11 cellular contexts compared by ENCODE assay signal in genomic region chr17:353213-353837, GRCh38. TPM values are rescaled to one million over a fixed set of nuclear protein-coding genes. Genes with fewer than 3 reads are reported as not detected.
DNase-seq lines count a peak whose midpoint lies in the region; ATAC-seq and TF ChIP-seq lines count a peak whose summit lies in the region.
"Had no signal": no experiment of that assay in that cellular context is flagged by ENCODE, and none has a peak within 500 bp of the region (broad histone marks: within the 10 kb centered on the region; RNA-seq: fewer than 3 reads in every experiment).

No MANE protein-coding gene starts in this region.

- WGBS in esophagus, 2 donors = 46 to 65% methylated on average over 8 of the region's 8 CpGs
- 63 to 81% methylated on average over 8 of the region's 8 CpGs for WGBS in aorta, 2 donors

- TF ChIP-seq CTCF in left ventricle myocardium inferior (IDR thresholded peaks at IDR 0.05; ENCODE audit: borderline replicate concordance) (no peak), osteocyte (IDR thresholded peaks at IDR 0.05) (no peak)

- H3K4me3 Mint-ChIP-seq in osteocyte (ENCODE audit: unreplicated experiment) = no peak overlapping the region
- H3K4me3 Mint-ChIP-seq: naive B cell had no signal

- peak overlapping the region; percentile 78 for H3K27ac Mint-ChIP-seq in osteocyte (ENCODE audit: unreplicated experiment)
- H3K27ac Mint-ChIP-seq: activated T-helper 2 cell treated with anti-CD3 and anti-CD28 coated beads, Interferon-gamma antibody, Interleukin-2, Interleukin-4, amounts not matched to agents 10 μg/mL and 5 μg/mL and 100 μg/mL, durations not matched to agents 14 hours and 24 hours and 36 hours; naive B cell had no signal

- H3K27me3 ChIP-seq in left ventricle myocardium inferior (ENCODE audit: low read depth) (no peaks in the 10 kb centered on the region), esophagus (ENCODE audit: control insufficient read depth in 1 of 2, insufficient read depth in 2 of 2, low read length in 2 of 2) (no peaks in the 10 kb centered on the region), aorta (ENCODE audit: control insufficient read depth in 1 of 2, insufficient read depth in 2 of 2, low read length in 1 of 2) (no peaks in the 10 kb centered on the region)

- intact Hi-C loops in left ventricle myocardium inferior (cut with micrococcal nuclease) = no loop called here
- intact Hi-C loops in Right ventricle myocardium superior (cut with DNase I) = no loop called here
- intact Hi-C loops in aorta (cut with DNase I) = no loop called here

- ATAC-seq in Right ventricle myocardium superior (ENCODE audit: poor library complexity) (no peak), aorta (ENCODE audit: low FRiP score) (peak; percentile 63), HG03039 (IDR thresholded peaks at IDR 0.05; ENCODE audit: unreplicated experiment) (no peak)

- no peak overlapping the region for H3K4me3 ChIP-seq in left ventricle myocardium inferior
- H3K4me3 ChIP-seq in esophagus (ENCODE audit: low read depth in 1 of 2, low read length in 2 of 2) = no peak overlapping the region
- H3K4me3 ChIP-seq in aorta (ENCODE audit: low read length in 2 of 2) = no peak overlapping the region

- no peaks in the 10 kb centered on the region for H3K36me3 Mint-ChIP-seq in osteocyte (ENCODE audit: unreplicated experiment)
- H3K36me3 Mint-ChIP-seq: naive B cell had no signal

- peaks cover 2% of the 10 kb centered on the region for H3K27me3 Mint-ChIP-seq in osteocyte (ENCODE audit: unreplicated experiment)

- H3K27ac ChIP-seq in left ventricle myocardium inferior (replicated peaks) = peak overlapping the region; percentile 91
- peak overlapping the region; percentile 8 to 84 for H3K27ac ChIP-seq in esophagus (ENCODE audit: low read depth in 2 of 2, low read length in 1 of 2)
- no peak overlapping the region for H3K27ac ChIP-seq in aorta (ENCODE audit: low read depth in 1 of 2, low read length in 2 of 2)

- no peaks in the 10 kb centered on the region for H3K9me3 Mint-ChIP-seq in osteocyte (ENCODE audit: unreplicated experiment)

- H3K36me3 ChIP-seq in left ventricle myocardium inferior (no peaks in the 10 kb centered on the region), esophagus (ENCODE audit: control insufficient read depth in 2 of 2, insufficient read depth in 2 of 2, low read length in 1 of 2) (no peaks in the 10 kb centered on the region), aorta (ENCODE audit: control insufficient read depth in 1 of 2, insufficient read depth in 2 of 2, low read length in 1 of 2) (no peaks in the 10 kb centered on the region)

- H3K4me1 ChIP-seq in left ventricle myocardium inferior = peaks cover 62% of the 10 kb centered on the region
- H3K4me1 ChIP-seq in esophagus (ENCODE audit: control insufficient read depth in 2 of 2, insufficient read depth in 2 of 2, low read length in 1 of 2) = peaks cover 0 to 44% of the 10 kb centered on the region in 2 donors
- H3K4me1 ChIP-seq in aorta (ENCODE audit: control insufficient read depth in 1 of 2, insufficient read depth in 2 of 2, low read length in 2 of 2) = no peaks in the 10 kb centered on the region

- H3K9me3 ChIP-seq in left ventricle myocardium inferior (replicated peaks) (no peaks in the 10 kb centered on the region), esophagus (ENCODE audit: control insufficient read depth in 2 of 2, insufficient read depth in 1 of 2, low read depth in 1 of 2, low read length in 1 of 2) (no peaks in the 10 kb centered on the region), aorta (ENCODE audit: control insufficient read depth, low read length) (no peaks in the 10 kb centered on the region)

- no peak for DNase-seq in left ventricle myocardium inferior
- no peak for DNase-seq in Right ventricle myocardium superior
- no peak for DNase-seq in osteocyte (ENCODE audit: extremely low spot score, unreplicated experiment)
- no peak for DNase-seq in aorta
- no peak for DNase-seq in SW480 (ENCODE audit: low spot score)
- no peak for DNase-seq in SIG-M5 treated with dmso at 0.1 percent for 504 hours (lab: John Stamatoyannopoulos, UW; ENCODE audit: unreplicated experiment)
- DNase-seq: cortex of kidney, naive B cell had no signal

- peaks cover 32% of the 10 kb centered on the region for H3K4me1 Mint-ChIP-seq in osteocyte (ENCODE audit: unreplicated experiment)

RNA-seq across cellular contexts. Expression of gene RPH3AL, which starts 0.7 kb away (rescaled TPM):
- 4.0 TPM for total RNA-seq in left ventricle myocardium inferior
- total RNA-seq in Right ventricle myocardium superior = 4.6 TPM
- 1 to 10 TPM; 3.2 to 6.1 TPM for polyA plus RNA-seq in esophagus
- total RNA-seq in osteocyte = 0.78 and 1.2 TPM in 2 replicates
- total RNA-seq in aorta = 10 to 100 TPM; 12.5 to 18.1 TPM
- 1 to 10 TPM; 1.6 to 3.5 TPM for polyA plus RNA-seq in aorta

Comparison
In these comparisons a context has a peak if more than half of its experiments do, and no peak if none do; other contexts are left out.
1. H3K27ac ChIP-seq: peak in left ventricle myocardium inferior (single experiment) and esophagus (2 of 2); none in aorta (0 of 2).